8 cellular contexts compared by ENCODE assay signal in the genomic region with DNA sequence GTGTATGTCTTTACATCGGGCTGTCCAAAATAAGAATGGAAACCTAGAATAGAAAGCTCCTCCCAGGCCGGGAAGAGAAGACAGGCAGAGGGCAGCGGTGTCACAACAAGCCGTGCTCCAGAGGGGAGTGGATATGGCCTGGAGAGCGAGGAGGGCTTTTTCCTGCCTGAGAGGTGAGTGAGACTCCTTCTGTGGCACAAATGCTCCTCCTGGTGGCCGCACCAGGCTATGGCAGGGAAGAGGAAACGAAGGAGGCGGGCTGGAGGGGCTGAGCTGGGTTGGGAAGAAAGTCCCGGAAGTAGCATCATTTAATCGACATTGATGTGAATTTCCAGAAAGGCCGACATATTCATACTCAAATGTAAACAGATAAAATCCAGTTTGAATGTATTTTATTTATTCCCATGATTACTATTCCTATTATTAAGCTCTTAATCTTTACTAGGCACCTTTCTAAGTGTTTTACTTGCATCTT. TPM values are rescaled to one million over a fixed set of nuclear protein-coding genes. Genes with fewer than 3 reads are reported as not detected.
DNase-seq lines count a peak whose midpoint lies in the region; ATAC-seq lines count a peak whose summit lies in the region.

No MANE protein-coding gene starts in this region.

- peak overlapping the region in 2 of 8 donors; percentile 43 to 60 for H3K4me3 Mint-ChIP-seq in CD4-positive, alpha-beta memory T cell
- H3K4me3 Mint-ChIP-seq in activated CD4-positive, alpha-beta memory T cell treated with anti-CD3 and anti-CD28 coated beads, Interleukin-2, amount 10 ng/mL, durations not matched to agents 7 days and 5 days, result no peak overlapping the region

- no peaks in the 10 kb centered on the region for H3K9me3 Mint-ChIP-seq in CD4-positive, alpha-beta memory T cell
- no peaks in the 10 kb centered on the region for H3K9me3 Mint-ChIP-seq in activated CD4-positive, alpha-beta memory T cell treated with anti-CD3 and anti-CD28 coated beads, Interleukin-2, amount 10 ng/mL, durations not matched to agents 7 days and 5 days

- no peak overlapping the region for H3K4me3 ChIP-seq in CD4-positive, alpha-beta memory T cell (ENCODE audit: low read length in 2 of 2)

- H3K27me3 ChIP-seq in CD4-positive, alpha-beta memory T cell (ENCODE audit: insufficient read depth, low read length), result peaks cover 23% of the 10 kb centered on the region

- H3K4me1 ChIP-seq in CD4-positive, alpha-beta memory T cell (ENCODE audit: insufficient read depth, low read length), result peaks cover 6% of the 10 kb centered on the region

- peaks cover 3 to 8% (median 7%) of the 10 kb centered on the region in 4 donors for H3K4me1 Mint-ChIP-seq in CD4-positive, alpha-beta memory T cell
- H3K4me1 Mint-ChIP-seq in activated CD4-positive, alpha-beta memory T cell treated with anti-CD3 and anti-CD28 coated beads, Interleukin-2, amount 10 ng/mL, durations not matched to agents 7 days and 5 days, result peaks cover 16% of the 10 kb centered on the region

- H3K27ac ChIP-seq in CD4-positive, alpha-beta memory T cell (ENCODE audit: low read depth, low read length), result no peak overlapping the region

- CTCF ChIA-PET in CD4-positive, alpha-beta memory T cell (lab: Charles Lee; ENCODE audit: partially characterized antibody), result interaction anchor here (0.7 to 6.7 kb wide), 49 partner anchors 9 to 380 kb away, joined by 3 to 303 read pairs (median 5); partner anchors contain the start of genes CRABP2 and NAXE
- CTCF ChIA-PET in activated CD4-positive, alpha-beta memory T cell treated with anti-CD3 and anti-CD28 coated beads, Interleukin-2, amount 10 ng/mL, durations not matched to agents 7 days and 5 days (lab: Charles Lee), result interaction anchor here (0.6 to 6.8 kb wide), 52 partner anchors 9 to 583 kb away, joined by 3 to 330 read pairs (median 5); partner anchors contain the start of genes MEF2D, PMF1, RHBG and SMG5

- H3K36me3 Mint-ChIP-seq in CD4-positive, alpha-beta memory T cell, result no peaks in the 10 kb centered on the region
- H3K36me3 Mint-ChIP-seq in activated CD4-positive, alpha-beta memory T cell treated with anti-CD3 and anti-CD28 coated beads, Interleukin-2, amount 10 ng/mL, durations not matched to agents 7 days and 5 days (ENCODE audit: low read depth), result no peaks in the 10 kb centered on the region

- H3K36me3 ChIP-seq in CD4-positive, alpha-beta memory T cell (ENCODE audit: insufficient read depth, low read length), result no peaks in the 10 kb centered on the region

- peak; percentile 71 to 80 (median 74) for DNase-seq in CD4-positive, alpha-beta memory T cell
- DNase-seq in HS-5 (ENCODE audit: low read depth) (peak; percentile 73), NCI-H82 treated with DMSO at 0.1 percent for 48 hours (lab: John Stamatoyannopoulos, UW; ENCODE audit: unreplicated experiment) (peak; percentile 85), ecto neural progenitor cell (ENCODE audit: low spot score) (peak; percentile 91), medulla oblongata (ENCODE audit: extremely low spot score) (peak; percentile 88)
- DNase-seq in activated CD4-positive, alpha-beta memory T cell treated with anti-CD3 and anti-CD28 coated beads, Interleukin-2, amount 10 ng/mL, durations not matched to agents 7 days and 5 days, result peak; percentile 81
- peak; percentile 49 for DNase-seq in stimulated activated CD8-positive, alpha-beta memory T cell treated with anti-CD3 and anti-CD28 coated beads, Interleukin-15, amount 100 ng/mL, for 24 hours (ENCODE audit: low read depth)

- intact Hi-C loops in CD4-positive, alpha-beta memory T cell (cut with micrococcal nuclease), result loop anchor here (1.0 to 5.0 kb wide), 4 partner anchors 61 to 356 kb away; no protein-coding TSS in a partner anchor

- POLR2A ChIA-PET in CD4-positive, alpha-beta memory T cell (lab: Charles Lee; ENCODE audit: partially characterized antibody), result interaction anchor here (1.0 to 2.2 kb wide), 7 partner anchors 9 to 163 kb away, joined by 3 to 37 read pairs (median 4); partner anchors contain the start of gene MEF2D
- POLR2A ChIA-PET in activated CD4-positive, alpha-beta memory T cell treated with anti-CD3 and anti-CD28 coated beads, Interleukin-2, amount 10 ng/mL, durations not matched to agents 7 days and 5 days (lab: Charles Lee), result interaction anchor here (0.6 to 2.4 kb wide), 5 partner anchors 11 to 222 kb away, joined by 3 to 29 read pairs (median 3); no protein-coding TSS in a partner anchor

- H3K27me3 Mint-ChIP-seq in CD4-positive, alpha-beta memory T cell, result peaks cover 42 to 44% of the 10 kb centered on the region in 2 donors
- peaks cover 62% of the 10 kb centered on the region for H3K27me3 Mint-ChIP-seq in activated CD4-positive, alpha-beta memory T cell treated with anti-CD3 and anti-CD28 coated beads, Interleukin-2, amount 10 ng/mL, durations not matched to agents 7 days and 5 days

- ATAC-seq in GM18511 (IDR thresholded peaks at IDR 0.05; ENCODE audit: unreplicated experiment), result no peak

- H3K9me3 ChIP-seq in CD4-positive, alpha-beta memory T cell (ENCODE audit: control insufficient read depth in 1 of 2, low read length in 2 of 2), result no peaks in the 10 kb centered on the region

- H3K27ac Mint-ChIP-seq in CD4-positive, alpha-beta memory T cell, result peak overlapping the region in 2 of 7 donors; percentile 28 to 63
- H3K27ac Mint-ChIP-seq in activated CD4-positive, alpha-beta memory T cell treated with anti-CD3 and anti-CD28 coated beads, Interleukin-2, amount 10 ng/mL, durations not matched to agents 7 days and 5 days, result no peak overlapping the region

RNA-seq across cellular contexts. Expression of gene MEF2D, which starts 54.7 kb away (rescaled TPM):
- 10 to 100 TPM; 65.0 to 69.6 TPM for total RNA-seq in CD4-positive, alpha-beta memory T cell
- 10 to 100 TPM in 1 of 2 donors, 1 to 10 TPM in 1; 4.2 to 13.8 TPM for polyA plus RNA-seq in CD4-positive, alpha-beta memory T cell
- 10 to 100 TPM; 49.5 to 52.1 TPM for total RNA-seq in activated CD4-positive, alpha-beta memory T cell treated with anti-CD3 and anti-CD28 coated beads, Interleukin-2, amount 10 ng/mL, durations not matched to agents 7 days and 5 days
